Comparison of ENCODE assay signal across 26 cellular contexts in genomic region chr3:146783446-146783845, GRCh38.
"Had no signal": no experiment of that assay in that cellular context is flagged by ENCODE, and none has a peak within 500 bp of the region (broad histone marks: within the 10 kb centered on the region; RNA-seq: fewer than 3 reads in every experiment).

No MANE protein-coding gene starts in this region.

- H3K27me3 ChIP-seq: esophagus squamous epithelium, gastrocnemius medialis, left lung, ovary, stomach, upper lobe of left lung had no signal

- H3K36me3 ChIP-seq: esophagus squamous epithelium, gastrocnemius medialis, left lung, neural progenitor cell, ovary, right lobe of liver, stomach, thoracic aorta, upper lobe of left lung had no signal

- H3K9ac ChIP-seq: neural progenitor cell had no signal

- H3K4me1 ChIP-seq: esophagus squamous epithelium, gastrocnemius medialis, left lung, right lobe of liver, stomach, upper lobe of left lung had no signal

- H3K4me3 ChIP-seq: esophagus squamous epithelium, gastrocnemius medialis, left lung, mucosa of descending colon, neural progenitor cell, ovary, right lobe of liver, smooth muscle cell, stomach, thoracic aorta, upper lobe of left lung had no signal

- H3K4me2 ChIP-seq: neural progenitor cell, smooth muscle cell had no signal

- ATAC-seq: activated T-helper 17 cell treated with anti-CD3 and anti-CD28 coated beads, Interleukin-2, amount 50 U/mL, for 72 hours; effector memory CD8-positive, alpha-beta T cell; gastrocnemius medialis; left lung; mucosa of descending colon; naive thymus-derived CD4-positive, alpha-beta T cell; right lobe of liver; stimulated activated effector memory CD8-positive, alpha-beta T cell treated with anti-CD3 and anti-CD28 coated beads, Interleukin-12 subunit alpha, Interleukin-12 subunit beta, amount 100 ng/mL, for 72 hours had no signal

- H2AFZ ChIP-seq: neural progenitor cell had no signal

- DNase-seq: activated CD4-positive, alpha-beta memory T cell treated with anti-CD3 and anti-CD28 coated beads for 36 hours; activated naive CD4-positive, alpha-beta T cell; activated naive CD8-positive, alpha-beta T cell treated with anti-CD3 and anti-CD28 coated beads for 36 hours; cerebellar nuclear complex; dermis blood vessel endothelial cell; effector memory CD8-positive, alpha-beta T cell; esophagus squamous epithelium; gastrocnemius medialis; head of caudate nucleus; kidney; left lung; mucosa of descending colon; naive thymus-derived CD4-positive, alpha-beta T cell; ovary; right lobe of liver; stimulated activated CD4-positive, alpha-beta T cell treated with anti-CD3 and anti-CD28 coated beads, Interleukin-4, amount 100 ng/mL, for 24 hours; stomach; SW 1271; T-helper 2 cell; upper lobe of left lung had no signal

- H3K9me3 ChIP-seq: esophagus squamous epithelium, gastrocnemius medialis, left lung, mucosa of descending colon, ovary, right lobe of liver, stomach, thoracic aorta, upper lobe of left lung had no signal

- H3K27ac ChIP-seq: esophagus squamous epithelium, gastrocnemius medialis, left lung, neural progenitor cell, ovary, right lobe of liver, stomach, thoracic aorta, upper lobe of left lung, VCaP had no signal
